In the genomic region with DNA sequence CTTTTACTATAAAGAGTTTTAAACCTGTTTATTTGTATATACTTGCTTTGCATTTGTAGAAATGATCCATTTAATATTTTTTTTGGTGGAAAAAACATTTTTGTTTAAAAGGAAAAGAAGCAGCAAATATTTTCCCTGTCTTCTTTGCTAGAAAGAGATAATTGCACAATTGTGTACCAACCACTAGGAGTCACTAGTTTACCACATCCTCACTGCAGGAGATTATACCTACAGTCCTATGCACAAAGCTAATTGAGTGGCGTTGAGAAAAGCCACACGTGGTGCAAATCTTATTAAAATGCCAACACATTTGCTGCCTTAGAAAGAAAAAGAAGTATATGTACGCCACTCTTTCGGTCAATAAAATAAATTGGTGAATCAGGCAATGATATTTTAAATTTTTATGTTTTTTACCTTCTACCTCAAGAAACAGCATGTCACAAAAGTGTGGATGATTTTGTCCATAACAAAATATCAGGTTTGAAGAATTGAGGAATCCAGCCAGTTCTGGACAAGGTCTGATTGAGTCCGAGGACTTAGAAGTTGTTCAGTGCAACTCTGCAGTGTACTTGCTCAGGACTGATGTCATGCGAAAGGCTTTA, we compare ENCODE assay signal across 9 cellular contexts.
DNase-seq lines count a peak whose midpoint lies in the region; ATAC-seq, FAIRE-seq and TF ChIP-seq lines count a peak whose summit lies in the region.
"Had no signal": no experiment of that assay in that cellular context is flagged by ENCODE, and none has a peak within 500 bp of the region (broad histone marks: within the 10 kb centered on the region; RNA-seq: fewer than 3 reads in every experiment).

No MANE protein-coding gene starts in this region.

- H3K4me1 ChIP-seq in OCI-LY7 (ENCODE audit: insufficient read depth, low read length, poor library complexity, severe bottlenecking) (no peaks in the 10 kb centered on the region), small intestine (ENCODE audit: control insufficient read depth in 2 of 2, insufficient read depth in 1 of 2, low read depth in 1 of 2, low read length in 1 of 2) (no peaks in the 10 kb centered on the region)

- DNase-seq in DMS153 (lab: John Stamatoyannopoulos, UW): peak; percentile 1
- peak; percentile 27 for DNase-seq in OCI-LY7 (ENCODE audit: low spot score)
- DNase-seq in fibroblast of mammary gland (ENCODE audit: low read depth): peak; percentile 45
- DNase-seq in small intestine: peak; percentile 9
- DNase-seq in activated CD4-positive, alpha-beta memory T cell treated with anti-CD3 and anti-CD28 coated beads for 36 hours: no peak
- no peak for DNase-seq in T-helper 17 cell

- no peak overlapping the region for H3K4me3 Mint-ChIP-seq in activated CD4-positive, alpha-beta memory T cell treated with anti-CD3 and anti-CD28 coated beads for 36 hours
- H3K4me3 Mint-ChIP-seq in T-helper 17 cell: no peak overlapping the region

- CTCF ChIA-PET in OCI-LY7 (lab: Charles Lee; ENCODE audit: unreplicated experiment): no interaction called here
- CTCF ChIA-PET in activated CD4-positive, alpha-beta memory T cell treated with anti-CD3 and anti-CD28 coated beads for 36 hours (lab: Charles Lee): interaction anchor here (0.6 kb wide), 1 partner anchor 148 kb away, joined by 4 read pairs; no protein-coding TSS in a partner anchor

- H3K4me2 ChIP-seq in OCI-LY7 (ENCODE audit: low read length): no peak overlapping the region

- no peaks in the 10 kb centered on the region for H3K9me2 ChIP-seq in OCI-LY7 (ENCODE audit: insufficient read depth, low read length)

- H3K4me1 Mint-ChIP-seq in activated CD4-positive, alpha-beta memory T cell treated with anti-CD3 and anti-CD28 coated beads for 36 hours (ENCODE audit: low read depth): no peaks in the 10 kb centered on the region
- H3K4me1 Mint-ChIP-seq in T-helper 17 cell: no peaks in the 10 kb centered on the region

- peak; percentile 95 for TF ChIP-seq CTCF in OCI-LY7 (conservative IDR thresholded peaks at IDR 0.05; ENCODE audit: low read length)
- peak; percentile 78 for TF ChIP-seq CTCF in fibroblast of mammary gland (conservative IDR thresholded peaks at IDR 0.05; ENCODE audit: control insufficient read depth, insufficient read depth, low read depth, low read length)

- no peaks in the 10 kb centered on the region for H3K27me3 ChIP-seq in small intestine (ENCODE audit: control insufficient read depth in 2 of 2, insufficient read depth in 2 of 2, low read length in 2 of 2)
- H3K27me3 ChIP-seq: neutrophil had no signal

- BruUV-seq in OCI-LY7 (replicated peaks; lab: Mats Ljungman, UMichigan): no TSS peak

- H3K79me2 ChIP-seq in OCI-LY7 (ENCODE audit: insufficient read depth, low read depth, low read length): no peaks in the 10 kb centered on the region

- H3K36me3 ChIP-seq in OCI-LY7 (ENCODE audit: insufficient read depth, low read length) (no peaks in the 10 kb centered on the region), small intestine (ENCODE audit: control insufficient read depth in 2 of 2, insufficient read depth in 2 of 2, low read length in 2 of 2) (no peaks in the 10 kb centered on the region)
- H3K36me3 ChIP-seq: neutrophil had no signal

- H3K27ac Mint-ChIP-seq in activated CD4-positive, alpha-beta memory T cell treated with anti-CD3 and anti-CD28 coated beads for 36 hours: no peak overlapping the region
- no peak overlapping the region for H3K27ac Mint-ChIP-seq in T-helper 17 cell

- no peak overlapping the region for H3K4me3 ChIP-seq in OCI-LY7 (ENCODE audit: low read depth, low read length, poor library complexity, severe bottlenecking)
- H3K4me3 ChIP-seq in fibroblast of mammary gland (ENCODE audit: control insufficient read depth, low read depth, low read length): no peak overlapping the region
- H3K4me3 ChIP-seq in small intestine (ENCODE audit: low read depth in 1 of 2, low read length in 2 of 2): no peak overlapping the region

- no peak overlapping the region for H2AFZ ChIP-seq in OCI-LY7 (ENCODE audit: low read length)

- ATAC-seq in GM19328 (IDR thresholded peaks at IDR 0.05; ENCODE audit: unreplicated experiment) (peak; percentile 90), HG03457 (IDR thresholded peaks at IDR 0.05; ENCODE audit: unreplicated experiment) (peak; percentile 81), T-helper 17 cell (no peak)

- H3K27ac ChIP-seq in OCI-LY7 (ENCODE audit: low read depth, low read length, poor library complexity, severe bottlenecking): no peak overlapping the region
- H3K27ac ChIP-seq in small intestine (ENCODE audit: low read depth in 1 of 2, low read length in 1 of 2): no peak overlapping the region
- H3K27ac ChIP-seq: neutrophil had no signal

- POLR2A ChIA-PET in OCI-LY7 (lab: Charles Lee): no interaction called here
- POLR2A ChIA-PET in activated CD4-positive, alpha-beta memory T cell treated with anti-CD3 and anti-CD28 coated beads for 36 hours (lab: Charles Lee): no interaction called here

- H3K36me3 Mint-ChIP-seq in activated CD4-positive, alpha-beta memory T cell treated with anti-CD3 and anti-CD28 coated beads for 36 hours: no peaks in the 10 kb centered on the region
- H3K36me3 Mint-ChIP-seq in T-helper 17 cell (ENCODE audit: low read depth): no peaks in the 10 kb centered on the region

- peaks cover 4% of the 10 kb centered on the region for H3K9me3 Mint-ChIP-seq in activated CD4-positive, alpha-beta memory T cell treated with anti-CD3 and anti-CD28 coated beads for 36 hours

- intact Hi-C loops in OCI-LY7 (cut with micrococcal nuclease; ENCODE audit: unreplicated experiment): loop anchor here (10.0 kb wide), 1 partner anchor 1629 kb away; no protein-coding TSS in a partner anchor
- intact Hi-C loops in activated CD4-positive, alpha-beta memory T cell treated with anti-CD3 and anti-CD28 coated beads for 36 hours (cut with micrococcal nuclease): no loop called here

- FAIRE-seq in small intestine (lab: Jason Lieb, UNC): no peak

- H4K20me1 ChIP-seq in OCI-LY7 (ENCODE audit: insufficient read depth, low read length): no peaks in the 10 kb centered on the region

- no peaks in the 10 kb centered on the region for H3K27me3 Mint-ChIP-seq in activated CD4-positive, alpha-beta memory T cell treated with anti-CD3 and anti-CD28 coated beads for 36 hours
- peaks cover 5% of the 10 kb centered on the region for H3K27me3 Mint-ChIP-seq in T-helper 17 cell

- 42 to 48% (median 43%) methylated on average over 6 of the region's 6 CpGs for WGBS in small intestine, 3 donors

- H3K9me3 ChIP-seq in OCI-LY7 (ENCODE audit: low read length): no peaks in the 10 kb centered on the region
- no peaks in the 10 kb centered on the region for H3K9me3 ChIP-seq in small intestine (ENCODE audit: control insufficient read depth, low read depth)
- no peaks in the 10 kb centered on the region for H3K9me3 ChIP-seq in T-helper 17 cell (ENCODE audit: control insufficient read depth, low read length, poor library complexity, severe bottlenecking)
- H3K9me3 ChIP-seq: neutrophil had no signal

Comparison
In these comparisons a context has a peak if more than half of its experiments do, and no peak if none do; other contexts are left out.
1. DNase-seq: peak in DMS153 (single experiment), OCI-LY7 (single experiment), fibroblast of mammary gland (single experiment) and small intestine (single experiment); none in activated CD4-positive, alpha-beta memory T cell treated with anti-CD3 and anti-CD28 coated beads for 36 hours (single experiment) and T-helper 17 cell (0 of 3).